12 cellular contexts compared by ENCODE assay signal in the genomic region with DNA sequence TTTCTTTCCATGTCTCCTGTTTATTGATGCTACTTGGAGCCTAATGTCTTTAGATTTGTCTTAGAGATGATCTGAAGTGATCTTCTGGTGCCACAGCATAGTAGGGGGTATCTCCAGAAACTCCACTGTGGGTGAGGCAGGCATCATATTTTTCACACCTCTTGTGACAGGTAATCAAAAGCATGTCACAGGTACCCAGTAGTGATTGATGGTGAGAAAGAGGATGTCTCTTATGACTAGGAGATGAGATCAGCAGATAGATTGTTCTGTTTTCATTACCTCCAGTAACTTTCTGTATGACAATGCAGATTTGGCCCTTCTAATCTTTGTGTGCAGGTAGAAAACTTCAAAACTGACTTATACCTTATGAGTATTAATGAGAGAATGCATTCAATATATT. TPM values are rescaled to one million over a fixed set of nuclear protein-coding genes. Genes with fewer than 3 reads are reported as not detected.
DNase-seq lines count a peak whose midpoint lies in the region; ATAC-seq and TF ChIP-seq lines count a peak whose summit lies in the region.
"Had no signal": no experiment of that assay in that cellular context is flagged by ENCODE, and none has a peak within 500 bp of the region (broad histone marks: within the 10 kb centered on the region; RNA-seq: fewer than 3 reads in every experiment).

No MANE protein-coding gene starts in this region.

- H3K27ac ChIP-seq in CD4-positive, CD25-positive, alpha-beta regulatory T cell (ENCODE audit: insufficient read depth, low read length, poor library complexity, severe bottlenecking), result peak overlapping the region; percentile 50
- no peak overlapping the region for H3K27ac ChIP-seq in right lobe of liver
- H3K27ac ChIP-seq in WERI-Rb-1, result no peak overlapping the region

- H3K4me1 ChIP-seq in CD4-positive, CD25-positive, alpha-beta regulatory T cell (ENCODE audit: control insufficient read depth, insufficient read depth, low read length, poor library complexity, severe bottlenecking), result peaks cover 40% of the 10 kb centered on the region
- H3K4me1 ChIP-seq in right lobe of liver, result no peaks in the 10 kb centered on the region

- peaks cover 3% of the 10 kb centered on the region for H3K36me3 ChIP-seq in CD4-positive, CD25-positive, alpha-beta regulatory T cell (ENCODE audit: control insufficient read depth, insufficient read depth, low read length)
- H3K36me3 ChIP-seq in right lobe of liver, result no peaks in the 10 kb centered on the region
- no peaks in the 10 kb centered on the region for H3K36me3 ChIP-seq in WERI-Rb-1

- peaks cover 13% of the 10 kb centered on the region for H3K36me3 Mint-ChIP-seq in CD4-positive, CD25-positive, alpha-beta regulatory T cell
- peaks cover 7% of the 10 kb centered on the region for H3K36me3 Mint-ChIP-seq in T-helper 17 cell (ENCODE audit: low read depth)

- no peak overlapping the region for H3K4me3 ChIP-seq in CD4-positive, CD25-positive, alpha-beta regulatory T cell (ENCODE audit: low read depth, low read length)
- no peak overlapping the region for H3K4me3 ChIP-seq in right lobe of liver
- no peak overlapping the region for H3K4me3 ChIP-seq in WERI-Rb-1 (ENCODE audit: low read depth, low read length)
- H3K4me3 ChIP-seq in lower leg skin (ENCODE audit: low read depth, poor library complexity, severe bottlenecking), result no peak overlapping the region
- H3K4me3 ChIP-seq: dorsolateral prefrontal cortex, skin epidermis had no signal

- peak; percentile 51 to 52 for ATAC-seq in CD4-positive, CD25-positive, alpha-beta regulatory T cell (ENCODE audit: low read depth in 2 of 2)
- ATAC-seq in GM18873 (IDR thresholded peaks at IDR 0.05; ENCODE audit: low FRiP score, unreplicated experiment) (peak; percentile 48), HG02885 (IDR thresholded peaks at IDR 0.05; ENCODE audit: poor library complexity, unreplicated experiment) (peak; percentile 69), T-helper 17 cell (peak; percentile 77), right lobe of liver (no peak)

- intact Hi-C loops in right lobe of liver (cut with DNase I) (no loop called here), lower leg skin (cut with DNase I; ENCODE audit: low total_unique reads) (no loop called here), posterior cingulate gyrus (cut with DNase I) (no loop called here)

- no peaks in the 10 kb centered on the region for H3K27me3 Mint-ChIP-seq in CD4-positive, CD25-positive, alpha-beta regulatory T cell
- H3K27me3 Mint-ChIP-seq in T-helper 17 cell, result no peaks in the 10 kb centered on the region

- peak overlapping the region in 2 of 4 donors; percentile 2 to 4 for H3K4me3 Mint-ChIP-seq in CD4-positive, CD25-positive, alpha-beta regulatory T cell
- H3K4me3 Mint-ChIP-seq in T-helper 17 cell, result no peak overlapping the region

- H3K9me3 Mint-ChIP-seq in CD4-positive, CD25-positive, alpha-beta regulatory T cell, result no peaks in the 10 kb centered on the region

- TF ChIP-seq CTCF in right lobe of liver (IDR thresholded peaks at IDR 0.05) (no peak), WERI-Rb-1 (IDR thresholded peaks at IDR 0.05; ENCODE audit: low read depth, low read length) (no peak), lower leg skin (IDR thresholded peaks at IDR 0.05) (no peak)

- no peak for TF ChIP-seq POLR2A in right lobe of liver (IDR thresholded peaks at IDR 0.05)
- TF ChIP-seq POLR2A in lower leg skin (IDR thresholded peaks at IDR 0.05), result no peak

- H3K27me3 ChIP-seq in CD4-positive, CD25-positive, alpha-beta regulatory T cell (ENCODE audit: control insufficient read depth, insufficient read depth, low read length), result no peaks in the 10 kb centered on the region
- H3K27me3 ChIP-seq in right lobe of liver (no peaks in the 10 kb centered on the region), WERI-Rb-1 (ENCODE audit: insufficient read depth, low read depth, severe bottlenecking) (no peaks in the 10 kb centered on the region)
- H3K27me3 ChIP-seq: dorsolateral prefrontal cortex had no signal

- no peaks in the 10 kb centered on the region for H3K9me3 ChIP-seq in CD4-positive, CD25-positive, alpha-beta regulatory T cell (ENCODE audit: control insufficient read depth in 2 of 2, low read length in 2 of 2)
- H3K9me3 ChIP-seq in T-helper 17 cell (ENCODE audit: control insufficient read depth, low read length, poor library complexity, severe bottlenecking), result no peaks in the 10 kb centered on the region
- H3K9me3 ChIP-seq in right lobe of liver, result no peaks in the 10 kb centered on the region
- H3K9me3 ChIP-seq in WERI-Rb-1 (ENCODE audit: severe bottlenecking), result no peaks in the 10 kb centered on the region

- DNase-seq in CD4-positive, CD25-positive, alpha-beta regulatory T cell, result peak in 2 of 3 donors; percentile 44 to 75
- DNase-seq in T-helper 17 cell (no peak), right lobe of liver (no peak), WERI-Rb-1 (no peak), lower leg skin (ENCODE audit: low spot score in 2 of 2) (no peak), posterior cingulate gyrus (no peak)
- DNase-seq: dorsolateral prefrontal cortex, NCI-H526 treated with DMSO at 0.1 percent for 48 hours had no signal

- peaks cover 30 to 61% (median 47%) of the 10 kb centered on the region in 4 donors for H3K4me1 Mint-ChIP-seq in CD4-positive, CD25-positive, alpha-beta regulatory T cell
- peaks cover 55% of the 10 kb centered on the region for H3K4me1 Mint-ChIP-seq in T-helper 17 cell

- peak overlapping the region in 2 of 3 donors; percentile 37 to 74 for H3K27ac Mint-ChIP-seq in CD4-positive, CD25-positive, alpha-beta regulatory T cell
- H3K27ac Mint-ChIP-seq in T-helper 17 cell, result peak overlapping the region; percentile 79

RNA-seq across cellular contexts. Expression of gene NCOA7, which starts 13.5 kb away (rescaled TPM):
- total RNA-seq in CD4-positive, CD25-positive, alpha-beta regulatory T cell, result 41.9 TPM
- polyA plus RNA-seq in CD4-positive, CD25-positive, alpha-beta regulatory T cell, result 10 to 100 TPM; 12.6 to 16.5 (median 13.9) TPM
- 10 to 100 TPM; 49.5 to 62.4 TPM for total RNA-seq in T-helper 17 cell
- 10 to 100 TPM; 11.4 to 71.8 (median 23.0) TPM for total RNA-seq in right lobe of liver
- total RNA-seq in lower leg skin, result 10 to 100 TPM in 3 of 4 donors, 1 to 10 TPM in 1; 6.8 to 14.9 (median 13.3) TPM

RNA-seq across cellular contexts. Expression of gene HEY2, which starts 54.8 kb away (rescaled TPM):
- total RNA-seq in CD4-positive, CD25-positive, alpha-beta regulatory T cell, result not detected
- under 1 TPM in 3 of 4 donors, not detected in 1; 0.34 to 0.39 (median 0.38) TPM for polyA plus RNA-seq in CD4-positive, CD25-positive, alpha-beta regulatory T cell
- total RNA-seq in T-helper 17 cell (under 1 TPM in 1 of 2 donors, not detected in 1; 0.23 TPM), right lobe of liver (1 to 10 TPM in 3 of 6 experiments, under 1 TPM in 3; 0.74 to 2.6 (median 1.6) TPM), lower leg skin (1 to 10 TPM in 2 of 4 donors, under 1 TPM in 2; 0.65 to 2.9 (median 1.5) TPM)
- polyA plus RNA-seq: keratinocyte had no signal

Comparison
In these comparisons a context has a peak if more than half of its experiments do, and no peak if none do; other contexts are left out.
1. ATAC-seq: peak in CD4-positive, CD25-positive, alpha-beta regulatory T cell (2 of 2), GM18873 (single experiment), HG02885 (single experiment) and T-helper 17 cell (single experiment); none in right lobe of liver (0 of 4).
2. DNase-seq: peak in CD4-positive, CD25-positive, alpha-beta regulatory T cell (2 of 3); none in T-helper 17 cell (0 of 3), right lobe of liver (0 of 3), WERI-Rb-1 (single experiment), lower leg skin (0 of 2) and posterior cingulate gyrus (0 of 10).